Comparison of ENCODE assay signal across 8 cellular contexts in the genomic region with DNA sequence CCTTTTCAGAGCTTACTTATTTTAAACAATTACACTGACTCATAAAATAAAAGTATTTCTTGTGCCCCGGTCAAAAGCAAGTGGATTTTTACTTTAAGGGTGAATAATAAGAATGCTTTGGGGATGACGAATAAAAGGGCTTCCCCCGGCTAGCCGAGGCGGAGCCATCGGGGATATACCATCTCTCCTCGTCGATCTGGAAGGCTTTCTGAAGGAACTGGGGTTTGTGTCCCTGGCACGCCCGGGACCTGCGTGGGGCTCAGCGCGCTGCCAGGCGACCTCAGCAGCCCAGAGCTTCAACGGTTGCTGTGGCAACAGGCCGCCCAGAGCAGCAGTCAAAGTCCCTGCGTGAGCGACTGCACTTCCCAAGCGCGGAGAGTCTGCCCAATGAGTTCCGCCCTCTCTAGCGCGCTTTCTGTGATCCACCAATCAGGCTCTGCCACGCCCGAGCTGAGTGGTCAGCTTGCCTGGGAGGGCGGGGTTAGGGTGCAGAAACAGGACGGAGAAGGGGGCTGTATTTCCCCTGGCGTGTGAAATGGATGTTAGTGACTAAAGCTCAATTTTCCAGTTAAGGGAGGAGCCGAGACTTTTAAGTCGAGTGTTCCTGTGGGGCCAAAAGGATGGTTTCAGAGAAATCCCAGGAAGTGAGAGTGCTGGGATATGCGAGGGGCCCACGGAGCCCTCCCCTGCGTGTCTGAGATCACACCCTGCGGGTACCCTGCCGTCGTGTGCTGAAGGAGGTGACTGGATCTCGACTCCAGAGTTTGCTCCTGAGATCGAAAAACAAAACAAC. TPM values are rescaled to one million over a fixed set of nuclear protein-coding genes. Genes with fewer than 3 reads are reported as not detected.
A peak's percentile ranks its signal among the peaks of the same experiment; 100 is the strongest.
DNase-seq lines count a peak whose midpoint lies in the region; ATAC-seq, FAIRE-seq and TF ChIP-seq lines count a peak whose summit lies in the region.

No MANE protein-coding gene starts in this region.

- CTCF ChIA-PET in AG04450 (lab: Charles Lee): interaction anchor here (0.6 to 5.9 kb wide), 7 partner anchors 32 to 881 kb away, joined by 3 to 65 read pairs (median 5); no protein-coding TSS in a partner anchor

- POLR2A ChIA-PET in AG04450 (lab: Yijun Ruan, JAX): interaction anchor here (0.6 to 1.4 kb wide), 3 partner anchors 64 to 205 kb away, joined by 3 read pairs; a partner anchor contains a TSS

- H3K27me3 ChIP-seq in AG04450 (ENCODE audit: control insufficient read depth, insufficient read depth, low read length): peaks cover 14% of the 10 kb centered on the region

- peak overlapping the region; percentile 92 for H3K27ac ChIP-seq in AG04450 (ENCODE audit: low read depth, low read length)

- FAIRE-seq in islet of Langerhans (lab: Jason Lieb, UNC): peak; percentile 56

- DNase-seq in AG04450 (ENCODE audit: low read depth, low spot score): peak; percentile 94
- DNase-seq in NCI-H2227 treated with DMSO at 0.1 percent for 48 hours (lab: John Stamatoyannopoulos, UW): peak; percentile 94
- DNase-seq in activated CD4-positive, CD25-positive, alpha-beta regulatory T cell treated with anti-CD3 and anti-CD28 coated beads, Interleukin-2, amount 50 U/mL, for 16 hours (ENCODE audit: low read depth, low spot score): peak; percentile 86
- peak; percentile 98 for DNase-seq in cerebellar cortex (ENCODE audit: low spot score)
- peak; percentile 95 for DNase-seq in stimulated activated CD4-positive, alpha-beta T cell treated with anti-CD3 and anti-CD28 coated beads, Interleukin-12 subunit alpha, Interleukin-12 subunit beta, amount 100 ng/mL, for 24 hours (ENCODE audit: low read depth in 2 of 2)

- in situ Hi-C loops in GM18951 (cut with MboI; ENCODE audit: low sequenced_read_pairs, unreplicated experiment): no loop called here

- H3K4me3 ChIP-seq in AG04450 (ENCODE audit: low read depth, low read length): peak overlapping the region; percentile 69

- peak; percentile 54 for TF ChIP-seq POLR2A in GM18951 (IDR thresholded peaks at IDR 0.05; ENCODE audit: extremely low read depth, insufficient read depth, insufficient read length)

- TF ChIP-seq CTCF in AG04450 (IDR thresholded peaks at IDR 0.05; ENCODE audit: low read depth, low read length): no peak

- H3K9me3 ChIP-seq in AG04450 (ENCODE audit: control insufficient read depth, insufficient read depth, low read length): no peaks in the 10 kb centered on the region

- peak; percentile 98 for ATAC-seq in HG03175 (IDR thresholded peaks at IDR 0.05; ENCODE audit: unreplicated experiment)

RNA-seq across cellular contexts. Expression of a gene that starts 33.0 kb away (rescaled TPM):
- 242 and 252 TPM in 2 replicates for polyA plus RNA-seq in AG04450 (2011; rRNA removed)
- polyA minus RNA-seq in AG04450 (2011; rRNA and poly(A)+ RNA removed): 110 and 147 TPM in 2 replicates

RNA-seq across cellular contexts. Expression of a gene that starts 54.3 kb away (rescaled TPM):
- not detected in 2 replicates for polyA plus RNA-seq in AG04450 (2011; rRNA removed)
- polyA minus RNA-seq in AG04450 (2011; rRNA and poly(A)+ RNA removed): not detected in 2 replicates

Comparison
In these comparisons a context has a peak if more than half of its experiments do, and no peak if none do; other contexts are left out.
1. Peak in every context shown above with its lines: DNase-seq, ATAC-seq, H3K4me3 ChIP-seq and H3K27ac ChIP-seq.